ENCODE assay signal across 14 cellular contexts in genomic region chr7:30352169-30352568, GRCh38.
DNase-seq lines count a peak whose midpoint lies in the region; ATAC-seq, FAIRE-seq and TF ChIP-seq lines count a peak whose summit lies in the region.
"Had no signal": no experiment of that assay in that cellular context is flagged by ENCODE, and none has a peak within 500 bp of the region (broad histone marks: within the 10 kb centered on the region; RNA-seq: fewer than 3 reads in every experiment).

No MANE protein-coding gene starts in this region.

- 67% methylated on average over 5 of the region's 5 CpGs for WGBS in GM12878 (ENCODE audit: insufficient coverage, insufficient replicate concordance, low lambda C conversion rate, missing lambda C conversion rate)

- H3K9ac ChIP-seq in Karpas-422 (ENCODE audit: low read length) (peak overlapping the region; percentile 5; the same call in 1 of the 2 replicates), GM12878 (ENCODE audit: control insufficient read depth, insufficient read depth, low read length) (no peak overlapping the region)

- CTCF ChIA-PET in A673 (lab: Charles Lee) = no interaction called here
- CTCF ChIA-PET in GM12878 (lab: Yijun Ruan, JAX) = interaction anchor here (0.6 to 7.6 kb wide), 20 partner anchors 9 to 254 kb away, joined by 3 to 138 read pairs (median 5); no protein-coding TSS in a partner anchor

- TF ChIP-seq EP300 in GM12878 (IDR thresholded peaks at IDR 0.05; ENCODE audit: borderline replicate concordance in 1 of 2, control insufficient read depth in 1 of 2, low read depth in 2 of 2, low read length in 2 of 2) = no peak

- TF ChIP-seq CTCF in A673 (conservative IDR thresholded peaks at IDR 0.05; ENCODE audit: low read depth, low read length) = 0 out of 2 replicates have a peak, but pooled peaks have one; percentile 24
- TF ChIP-seq CTCF in GM12878 (IDR thresholded peaks at IDR 0.05 in 2 of 3, conservative IDR thresholded peaks at IDR 0.05 in 1 of 3; ENCODE audit: control insufficient read depth in 2 of 3, extremely low read depth in 1 of 3, insufficient read depth in 1 of 3, low read depth in 3 of 3, low read length in 3 of 3) = peak in 2 of 3 experiments; percentile 30 to 47; a peak in 3 of 6 replicates

- no peaks in the 10 kb centered on the region for H3K27me3 ChIP-seq in A673 (replicated peaks; ENCODE audit: insufficient read depth, low read depth, low read length, poor library complexity)
- no peaks in the 10 kb centered on the region for H3K27me3 ChIP-seq in Karpas-422 (ENCODE audit: low read length)
- no peaks in the 10 kb centered on the region for H3K27me3 ChIP-seq in GM12878 (replicated peaks in 1 of 2; ENCODE audit: control insufficient read depth in 2 of 2, insufficient read depth in 2 of 2, low read length in 1 of 2)
- H3K27me3 ChIP-seq: colonic mucosa, MG63, ovary had no signal

- DNase-seq in A673 (ENCODE audit: low spot score) = no peak
- DNase-seq in ELR (ENCODE audit: low read depth) = peak; percentile 16
- DNase-seq in Karpas-422 = peak; percentile 78
- DNase-seq in GM12878 (ENCODE audit: low read depth, low spot score) = no peak
- DNase-seq in amniotic stem cell (lab: John Stamatoyannopoulos, UW) = no peak
- DNase-seq in hippocampal formation (lab: John Stamatoyannopoulos, UW) = no peak
- no peak for DNase-seq in stimulated activated CD4-positive, alpha-beta T cell treated with anti-CD3 and anti-CD28 coated beads, Interleukin-12 subunit alpha, Interleukin-12 subunit beta, amount 100 ng/mL, for 4 hours
- DNase-seq in left lobe of liver (ENCODE audit: low spot score) = no peak
- DNase-seq: amygdala, colonic mucosa, DMS153, MG63, ovary, substantia nigra had no signal

- POLR2A ChIA-PET in A673 (lab: Charles Lee; ENCODE audit: low non-redundant PET) = no interaction called here
- POLR2A ChIA-PET in GM12878 (lab: Charles Lee) = interaction anchor here (0.6 to 1.4 kb wide), 3 partner anchors 10 to 31 kb away, joined by 3 to 7 read pairs (median 4); no protein-coding TSS in a partner anchor

- peak; percentile 41 for FAIRE-seq in GM12878 (lab: Jason Lieb, UNC)

- H3K27ac ChIP-seq in A673 (ENCODE audit: low read depth, low read length, poor library complexity, severe bottlenecking) = peak overlapping the region; percentile 31
- peak overlapping the region; percentile 74 for H3K27ac ChIP-seq in Karpas-422 (ENCODE audit: low read length)
- H3K27ac ChIP-seq in GM12878 (ENCODE audit: control insufficient read depth, insufficient read depth) = no peak overlapping the region
- H3K27ac ChIP-seq: colonic mucosa, ovary had no signal

- no peaks in the 10 kb centered on the region for H4K20me1 ChIP-seq in Karpas-422 (ENCODE audit: insufficient read depth, low read depth, low read length)
- no peaks in the 10 kb centered on the region for H4K20me1 ChIP-seq in GM12878 (ENCODE audit: control insufficient read depth, insufficient read depth)

- H3K4me1 ChIP-seq in A673 (ENCODE audit: insufficient read depth, low read length, poor library complexity, severe bottlenecking) (peaks cover 72% of the 10 kb centered on the region), Karpas-422 (ENCODE audit: low read length) (peaks cover 72% of the 10 kb centered on the region), GM12878 (ENCODE audit: control insufficient read depth, insufficient read depth, low read length) (peaks cover 13% of the 10 kb centered on the region; the same call in 1 of the 2 replicates)
- H3K4me1 ChIP-seq: colonic mucosa had no signal

- H3K36me3 ChIP-seq in A673 (ENCODE audit: insufficient read depth, low read length, poor library complexity, severe bottlenecking) = no peaks in the 10 kb centered on the region
- H3K36me3 ChIP-seq in Karpas-422 (ENCODE audit: insufficient read depth, low read length) = peaks cover 14% of the 10 kb centered on the region
- H3K36me3 ChIP-seq in GM12878 (ENCODE audit: control insufficient read depth in 2 of 2, insufficient read depth in 2 of 2, low read length in 1 of 2) = no peaks in the 10 kb centered on the region
- H3K36me3 ChIP-seq: colonic mucosa, MG63, ovary had no signal

- H3K9me3 ChIP-seq in A673 (ENCODE audit: low read depth, low read length, poor library complexity, severe bottlenecking) (no peaks in the 10 kb centered on the region), Karpas-422 (ENCODE audit: low read length) (no peaks in the 10 kb centered on the region), GM12878 (replicated peaks; ENCODE audit: control insufficient read depth, insufficient read depth, low read length) (no peaks in the 10 kb centered on the region)
- H3K9me3 ChIP-seq: colonic mucosa, MG63, ovary had no signal

- in situ Hi-C loops in GM12878 (cut with MboI) = no loop called here

- no peak for TF ChIP-seq POLR2A in GM12878 (IDR thresholded peaks at IDR 0.05; ENCODE audit: low read depth, low read length)

- peak; percentile 67 for TF ChIP-seq RAD21 in GM12878 (IDR thresholded peaks at IDR 0.05; ENCODE audit: insufficient read depth, low read depth, low read length)

- RAD21 ChIA-PET in GM12878 (lab: Charles Lee; ENCODE audit: unreplicated experiment) = interaction anchor here (0.8 to 8.0 kb wide), 13 partner anchors 9 to 219 kb away, joined by 3 to 108 read pairs (median 4); no protein-coding TSS in a partner anchor

- BruUV-seq in A673 (replicated peaks; lab: Mats Ljungman, UMichigan) (no TSS peak), GM12878 (replicated peaks; lab: Mats Ljungman, UMichigan) (no TSS peak)

- ATAC-seq in GM12878 (no peak), left lobe of liver (no peak)

- no peak overlapping the region for H3K4me3 ChIP-seq in A673 (ENCODE audit: low read depth, low read length, poor library complexity, severe bottlenecking)
- H3K4me3 ChIP-seq in Karpas-422 (ENCODE audit: low read length) = no peak overlapping the region
- H3K4me3 ChIP-seq in GM12878 = no peak overlapping the region
- H3K4me3 ChIP-seq: colonic mucosa, MG63, ovary had no signal

- SMC1A ChIA-PET in GM12878 (lab: Charles Lee; ENCODE audit: uncharacterized antibody, unreplicated experiment) = interaction anchor here (1.0 to 9.0 kb wide), 13 partner anchors 9 to 186 kb away, joined by 3 to 202 read pairs (median 8); no protein-coding TSS in a partner anchor

- no peaks in the 10 kb centered on the region for H3K9me2 ChIP-seq in Karpas-422 (replicated peaks; ENCODE audit: insufficient read depth, low read length)

- intact Hi-C loops in A673 (cut with micrococcal nuclease; ENCODE audit: unreplicated experiment) (no loop called here), GM12878 (cut with micrococcal nuclease; ENCODE audit: unreplicated experiment) (loop anchor here (2.0 kb wide), 1 partner anchor 67 kb away; the partner anchor contains the start of gene ZNRF2)

- H2AFZ ChIP-seq in Karpas-422 (ENCODE audit: low read length) (no peak overlapping the region), GM12878 (ENCODE audit: control insufficient read depth, low read depth, low read length) (no peak overlapping the region)

- H3K79me2 ChIP-seq in Karpas-422 (ENCODE audit: low read length) (peaks cover 95% of the 10 kb centered on the region), GM12878 (ENCODE audit: control insufficient read depth, insufficient read depth, low read length) (peaks cover 23% of the 10 kb centered on the region)

- H3K4me2 ChIP-seq in Karpas-422 (ENCODE audit: low read depth, low read length, poor library complexity, severe bottlenecking) (peak overlapping the region; percentile 71), GM12878 (ENCODE audit: control insufficient read depth, insufficient read depth) (no peak overlapping the region)

TF ChIP-seq in GM12878, 131 proteins besides CTCF, POLR2A, EP300 and RAD21:
- TF ChIP-seq ZSCAN29 (IDR thresholded peaks at IDR 0.05) (no peak), MEF2B (IDR thresholded peaks at IDR 0.05; ENCODE audit: partially characterized antibody, poor library complexity, severe bottlenecking) (no peak), POLR2AphosphoS5 (IDR thresholded peaks at IDR 0.05; ENCODE audit: low read length) (no peak), SMC3 (IDR thresholded peaks at IDR 0.05; ENCODE audit: borderline replicate concordance, low read length) (peak; percentile 50; the same call in 1 of the 2 replicates)

Comparison
In these comparisons a context has a peak if more than half of its experiments do, and no peak if none do; other contexts are left out.
1. DNase-seq: peak in ELR (single experiment) and Karpas-422 (single experiment); none in A673 (single experiment), GM12878 (single experiment), amniotic stem cell (single experiment), hippocampal formation (0 of 2), stimulated activated CD4-positive, alpha-beta T cell treated with anti-CD3 and anti-CD28 coated beads, Interleukin-12 subunit alpha, Interleukin-12 subunit beta, amount 100 ng/mL, for 4 hours (single experiment) and left lobe of liver (single experiment).